ENCODE assay signal across 14 cellular contexts in genomic region chr4:104641427-104641826, GRCh38.
DNase-seq lines count a peak whose midpoint lies in the region; ATAC-seq lines count a peak whose summit lies in the region.
"Had no signal": no experiment of that assay in that cellular context is flagged by ENCODE, and none has a peak within 500 bp of the region (broad histone marks: within the 10 kb centered on the region; RNA-seq: fewer than 3 reads in every experiment).

No MANE protein-coding gene starts in this region.

- no peak for ATAC-seq in GM21528 (IDR thresholded peaks at IDR 0.05; ENCODE audit: low FRiP score, unreplicated experiment)
- ATAC-seq: PC-3 had no signal

- DNase-seq in COLO668 (lab: John Stamatoyannopoulos, UW; ENCODE audit: unreplicated experiment) (peak; percentile 4), NCI-H2227 (lab: John Stamatoyannopoulos, UW; ENCODE audit: unreplicated experiment) (peak; percentile 38), RKO (ENCODE audit: low spot score) (peak; percentile 2), myocyte (ENCODE audit: low read depth) (peak; percentile 15), DMS 273 treated with DMSO at 0.1 percent for 48 hours (lab: John Stamatoyannopoulos, UW) (no peak), NCI-H774 (lab: John Stamatoyannopoulos, UW) (no peak)
- DNase-seq in stimulated activated naive CD4-positive, alpha-beta T cell (lab: John Stamatoyannopoulos, UW): no peak
- DNase-seq: CD4-positive, alpha-beta T cell; DND-41; GDM1; NCI-H2107; PC-3; T-helper 1 cell had no signal

Comparison
In these comparisons a context has a peak if more than half of its experiments do, and no peak if none do; other contexts are left out.
1. DNase-seq: peak in COLO668 (single experiment), NCI-H2227 (single experiment), RKO (single experiment) and myocyte (single experiment); none in DMS 273 treated with DMSO at 0.1 percent for 48 hours (single experiment), stimulated activated naive CD4-positive, alpha-beta T cell (0 of 6) and NCI-H774 (single experiment).